22 cellular contexts compared by ENCODE assay signal in genomic region chr12:123038486-123038885, GRCh38. TPM values are rescaled to one million over a fixed set of nuclear protein-coding genes. Genes with fewer than 3 reads are reported as not detected.
DNase-seq lines count a peak whose midpoint lies in the region; FAIRE-seq and TF ChIP-seq lines count a peak whose summit lies in the region.
"Had no signal": no experiment of that assay in that cellular context is flagged by ENCODE, and none has a peak within 500 bp of the region (broad histone marks: within the 10 kb centered on the region; RNA-seq: fewer than 3 reads in every experiment).

No MANE protein-coding gene starts in this region.

- H3K4me3 Mint-ChIP-seq in astrocyte (ENCODE audit: unreplicated experiment) = peak overlapping the region; percentile 18
- H3K4me3 Mint-ChIP-seq: CD4-positive, CD25-positive, alpha-beta regulatory T cell; CD8-positive, alpha-beta memory T cell; HFFc6 had no signal

- H3K9ac ChIP-seq in OCI-LY1 (ENCODE audit: low read length) (no peak overlapping the region), astrocyte (ENCODE audit: low read length) (no peak overlapping the region), kidney (ENCODE audit: low read length in 2 of 2) (no peak overlapping the region)

- H3K4me2 ChIP-seq in OCI-LY1 (ENCODE audit: low read length) (no peak overlapping the region), astrocyte (ENCODE audit: low read length) (no peak overlapping the region)

- no peak overlapping the region for H3K4me3 ChIP-seq in OCI-LY1 (ENCODE audit: low read depth, low read length, poor library complexity, severe bottlenecking)
- no peak overlapping the region for H3K4me3 ChIP-seq in astrocyte (ENCODE audit: insufficient read depth, low read depth, low read length)
- H3K4me3 ChIP-seq in kidney (ENCODE audit: low read length in 2 of 2) = no peak overlapping the region
- H3K4me3 ChIP-seq in thymus (ENCODE audit: low read length) = no peak overlapping the region
- H3K4me3 ChIP-seq in dorsolateral prefrontal cortex = no peak overlapping the region

- H3K9me2 ChIP-seq in OCI-LY1 (ENCODE audit: low read depth, low read length) = no peaks in the 10 kb centered on the region

- H3K36me3 ChIP-seq in OCI-LY1 (ENCODE audit: insufficient read depth, low read length) (peaks cover 20% of the 10 kb centered on the region), astrocyte (ENCODE audit: insufficient read depth, low read length) (no peaks in the 10 kb centered on the region), kidney (ENCODE audit: control insufficient read depth in 1 of 2, insufficient read depth in 2 of 2, low read length in 2 of 2) (peaks cover 0 to under 1% of the 10 kb centered on the region in 2 donors), thymus (ENCODE audit: control insufficient read depth, insufficient read depth) (peaks cover 52% of the 10 kb centered on the region)
- H3K36me3 ChIP-seq: BE2C had no signal

- peaks cover 2% of the 10 kb centered on the region for H3K36me3 Mint-ChIP-seq in astrocyte (ENCODE audit: low read depth, unreplicated experiment)

- H3K27me3 Mint-ChIP-seq in astrocyte (ENCODE audit: low read depth, unreplicated experiment) = no peaks in the 10 kb centered on the region
- H3K27me3 Mint-ChIP-seq: CD4-positive, CD25-positive, alpha-beta regulatory T cell had no signal

- TF ChIP-seq CTCF in OCI-LY1 (IDR thresholded peaks at IDR 0.05; ENCODE audit: low read length) (no peak), astrocyte (IDR thresholded peaks at IDR 0.05; ENCODE audit: insufficient read depth, low read depth, low read length) (no peak), kidney (IDR thresholded peaks at IDR 0.05; ENCODE audit: borderline replicate concordance, extremely low read depth, insufficient read depth) (no peak), dorsolateral prefrontal cortex (IDR thresholded peaks at IDR 0.05 in 54 of 56, conservative IDR thresholded peaks at IDR 0.05 in 2 of 56; ENCODE audit: low read depth in 1 of 56, partially characterized antibody in 56 of 56) (no peak)

- H2AFZ ChIP-seq in OCI-LY1 (ENCODE audit: low read length) = no peak overlapping the region
- H2AFZ ChIP-seq in astrocyte (ENCODE audit: low read depth, low read length) = no peak overlapping the region

- H3K27ac Mint-ChIP-seq in astrocyte (ENCODE audit: unreplicated experiment) = no peak overlapping the region
- H3K27ac Mint-ChIP-seq: HFFc6 had no signal

- no peaks in the 10 kb centered on the region for H3K27me3 ChIP-seq in OCI-LY1 (ENCODE audit: insufficient read depth, low read length)
- no peaks in the 10 kb centered on the region for H3K27me3 ChIP-seq in astrocyte (ENCODE audit: insufficient read depth, low read length)
- no peaks in the 10 kb centered on the region for H3K27me3 ChIP-seq in thymus (ENCODE audit: control insufficient read depth, insufficient read depth)
- no peaks in the 10 kb centered on the region for H3K27me3 ChIP-seq in dorsolateral prefrontal cortex
- H3K27me3 ChIP-seq: BE2C had no signal

- H4K20me1 ChIP-seq in OCI-LY1 (ENCODE audit: insufficient read depth, low read length) (no peaks in the 10 kb centered on the region), astrocyte (ENCODE audit: insufficient read depth, low read length) (peaks cover 30% of the 10 kb centered on the region)

- no peaks in the 10 kb centered on the region for H3K9me3 ChIP-seq in OCI-LY1 (ENCODE audit: low read length)
- no peaks in the 10 kb centered on the region for H3K9me3 ChIP-seq in astrocyte (ENCODE audit: insufficient read depth, low read depth, low read length)
- no peaks in the 10 kb centered on the region for H3K9me3 ChIP-seq in kidney (ENCODE audit: control insufficient read depth in 1 of 2, low read length in 2 of 2)
- H3K9me3 ChIP-seq in thymus (ENCODE audit: control insufficient read depth) = no peaks in the 10 kb centered on the region
- H3K9me3 ChIP-seq: BE2C had no signal

- peaks cover 12% of the 10 kb centered on the region for H3K4me1 Mint-ChIP-seq in astrocyte (ENCODE audit: low read depth, unreplicated experiment)

- H3F3A ChIP-seq in OCI-LY1 (ENCODE audit: insufficient read depth, low read length) = no peaks in the 10 kb centered on the region

- H3K79me2 ChIP-seq in OCI-LY1 (ENCODE audit: insufficient read depth, low read length) = peaks cover 6% of the 10 kb centered on the region; the same call in 1 of the 2 replicates
- no peaks in the 10 kb centered on the region for H3K79me2 ChIP-seq in astrocyte (ENCODE audit: insufficient read depth, low read length)

- H3K27ac ChIP-seq in OCI-LY1 (ENCODE audit: low read depth, low read length, poor library complexity, severe bottlenecking) (peak overlapping the region; percentile 54), astrocyte (ENCODE audit: low read depth, low read length) (no peak overlapping the region), kidney (ENCODE audit: low read depth in 2 of 2, low read length in 2 of 2) (no peak overlapping the region), thymus (ENCODE audit: low read depth) (peak overlapping the region; percentile 19), dorsolateral prefrontal cortex (no peak overlapping the region)
- H3K27ac ChIP-seq: HL-60 had no signal

- peaks cover 2% of the 10 kb centered on the region for H3K9me3 Mint-ChIP-seq in astrocyte (ENCODE audit: unreplicated experiment)
- H3K9me3 Mint-ChIP-seq: CD4-positive, CD25-positive, alpha-beta regulatory T cell; CD8-positive, alpha-beta memory T cell; HFFc6 had no signal

- intact Hi-C loops in kidney (cut with DNase I) = no loop called here
- intact Hi-C loops in dorsolateral prefrontal cortex (cut with DNase I) = no loop called here

- FAIRE-seq in astrocyte (lab: Jason Lieb, UNC) (no peak), kidney (lab: Jason Lieb, UNC) (no peak)
- FAIRE-seq: A204.1, G401.6, GM12891, GM19239 had no signal

- WGBS in thymus = 98% methylated on average over 7 of the region's 7 CpGs

- H3K4me1 ChIP-seq in OCI-LY1 (ENCODE audit: insufficient read depth, low read length, severe bottlenecking) (peaks cover 47% of the 10 kb centered on the region), astrocyte (ENCODE audit: insufficient read depth, low read length) (peaks cover 17% of the 10 kb centered on the region), kidney (ENCODE audit: control insufficient read depth in 1 of 2, insufficient read depth in 1 of 2, low read depth in 1 of 2, low read length in 2 of 2) (peaks cover 5 to 6% of the 10 kb centered on the region in 2 donors), thymus (ENCODE audit: control insufficient read depth, insufficient read depth, low read length) (peaks cover 79% of the 10 kb centered on the region)

- DNase-seq in astrocyte (ENCODE audit: low read depth) = no peak
- DNase-seq in kidney = peak; percentile 45
- no peak for DNase-seq in stimulated activated CD4-positive, alpha-beta T cell treated with anti-CD3 and anti-CD28 coated beads, Interleukin-4, amount 100 ng/mL, for 4 hours
- DNase-seq in dorsolateral prefrontal cortex = no peak
- no peak for DNase-seq in DMS153 (lab: John Stamatoyannopoulos, UW)
- DNase-seq: ACHN; BE2C; C1 segment of cervical spinal cord; CD4-positive, CD25-positive, alpha-beta regulatory T cell; CD8-positive, alpha-beta memory T cell; COR-L47; DMS 273 treated with DMSO at 0.1 percent for 48 hours; GOT3; H7; HFFc6 had no signal

RNA-seq across cellular contexts. Expression of gene ARL6IP4, which starts 58.0 kb away (rescaled TPM):
- 121 and 122 TPM in 2 replicates for total RNA-seq in astrocyte
- 168 TPM for total RNA-seq in kidney
- polyA plus RNA-seq in kidney (ENCODE audit: insufficient read depth, low read depth, low replicate concordance) = 362 TPM
- 302 TPM for polyA plus RNA-seq in thymus
- total RNA-seq in dorsolateral prefrontal cortex = 100 to 1,000 TPM; 127 to 221 (median 162) TPM

Comparison
In these comparisons a context has a peak if more than half of its experiments do, and no peak if none do; other contexts are left out.
1. H3K27ac ChIP-seq: peak in OCI-LY1 (single experiment) and thymus (single experiment); none in astrocyte (single experiment), kidney (0 of 2) and dorsolateral prefrontal cortex (0 of 59).